ENCODE assay signal across 11 cellular contexts in the genomic region with DNA sequence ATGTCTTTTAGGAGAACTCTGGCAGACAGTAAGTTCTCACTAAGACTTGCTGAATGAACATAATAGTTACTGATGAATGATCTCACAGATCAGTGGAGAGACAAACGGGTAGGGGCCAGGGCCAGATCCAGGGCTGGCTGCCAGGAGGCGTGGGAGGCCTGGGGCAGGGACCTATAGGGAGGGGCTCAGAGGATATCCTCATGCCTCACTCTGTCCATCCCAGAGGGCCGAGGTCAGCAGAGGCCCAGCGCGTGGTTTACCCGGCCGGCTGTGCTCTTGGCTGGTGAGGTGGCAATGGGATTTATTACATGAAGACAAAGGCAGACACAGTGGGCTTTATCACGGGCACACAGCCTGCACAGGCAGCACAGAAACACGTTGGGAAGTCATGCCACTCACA.
A peak's percentile ranks its signal among the peaks of the same experiment; 100 is the strongest.
DNase-seq lines count a peak whose midpoint lies in the region; ATAC-seq and TF ChIP-seq lines count a peak whose summit lies in the region.
"Had no signal": no experiment of that assay in that cellular context is flagged by ENCODE, and none has a peak within 500 bp of the region (broad histone marks: within the 10 kb centered on the region; RNA-seq: fewer than 3 reads in every experiment).

No MANE protein-coding gene starts in this region.

- H3K27ac ChIP-seq in substantia nigra (ENCODE audit: low read depth, low read length, poor library complexity, severe bottlenecking) (peak overlapping the region; percentile 94), prostate gland (no peak overlapping the region)
- H3K27ac ChIP-seq: neural progenitor cell, SK-N-MC had no signal

- ATAC-seq in GM21360 (IDR thresholded peaks at IDR 0.05; ENCODE audit: unreplicated experiment), result no peak

- CTCF ChIA-PET in activated CD4-positive, alpha-beta memory T cell treated with anti-CD3 and anti-CD28 coated beads, Interleukin-2, amount 10 ng/mL, durations not matched to agents 7 days and 5 days (lab: Charles Lee), result no interaction called here

- H3K27me3 Mint-ChIP-seq in activated CD4-positive, alpha-beta memory T cell treated with anti-CD3 and anti-CD28 coated beads, Interleukin-2, amount 10 ng/mL, durations not matched to agents 7 days and 5 days, result no peaks in the 10 kb centered on the region

- DNase-seq in M059J (ENCODE audit: low read depth), result peak; percentile 46
- DNase-seq in cardiac fibroblast (ENCODE audit: low read depth in 2 of 2), result peak; percentile 31 to 72
- DNase-seq in kidney tubule cell (ENCODE audit: low spot score), result peak; percentile 68
- DNase-seq in substantia nigra (lab: John Stamatoyannopoulos, UW), result peak in 29 of 49 donors; percentile 29 to 74 (median 53)
- DNase-seq in prostate gland (ENCODE audit: low spot score), result no peak
- no peak for DNase-seq in activated CD4-positive, alpha-beta memory T cell treated with anti-CD3 and anti-CD28 coated beads, Interleukin-2, amount 10 ng/mL, durations not matched to agents 7 days and 5 days
- no peak for DNase-seq in activated CD4-positive, alpha-beta T cell treated with anti-CD3 and anti-CD28 coated beads for 4 hours
- DNase-seq: NCI-H1694 had no signal

- H3K4me3 Mint-ChIP-seq in activated CD4-positive, alpha-beta memory T cell treated with anti-CD3 and anti-CD28 coated beads, Interleukin-2, amount 10 ng/mL, durations not matched to agents 7 days and 5 days, result no peak overlapping the region
- H3K4me3 Mint-ChIP-seq: neural progenitor cell had no signal

- POLR2A ChIA-PET in activated CD4-positive, alpha-beta memory T cell treated with anti-CD3 and anti-CD28 coated beads, Interleukin-2, amount 10 ng/mL, durations not matched to agents 7 days and 5 days (lab: Charles Lee), result no interaction called here

- H3K4me1 ChIP-seq in prostate gland (replicated peaks), result peaks cover 29% of the 10 kb centered on the region

- no peaks in the 10 kb centered on the region for H3K9me3 ChIP-seq in prostate gland

- WGBS in prostate gland, result 48% methylated on average over 9 of the region's 9 CpGs

- no peak for TF ChIP-seq POLR2A in prostate gland (IDR thresholded peaks at IDR 0.05)

- intact Hi-C loops in prostate gland (cut with DNase I), result no loop called here

- no peak overlapping the region for H3K27ac Mint-ChIP-seq in activated CD4-positive, alpha-beta memory T cell treated with anti-CD3 and anti-CD28 coated beads, Interleukin-2, amount 10 ng/mL, durations not matched to agents 7 days and 5 days
- H3K27ac Mint-ChIP-seq: neural progenitor cell had no signal

- H3K36me3 Mint-ChIP-seq in activated CD4-positive, alpha-beta memory T cell treated with anti-CD3 and anti-CD28 coated beads, Interleukin-2, amount 10 ng/mL, durations not matched to agents 7 days and 5 days (ENCODE audit: low read depth), result no peaks in the 10 kb centered on the region
- H3K36me3 Mint-ChIP-seq: neural progenitor cell had no signal

- H3K36me3 ChIP-seq in prostate gland, result no peaks in the 10 kb centered on the region
- H3K36me3 ChIP-seq: neural progenitor cell had no signal

- TF ChIP-seq CTCF in cardiac fibroblast (IDR thresholded peaks at IDR 0.05; ENCODE audit: low read depth, low read length) (no peak), prostate gland (IDR thresholded peaks at IDR 0.05) (no peak)

- no peaks in the 10 kb centered on the region for H3K27me3 ChIP-seq in prostate gland (replicated peaks; ENCODE audit: insufficient read depth)
- H3K27me3 ChIP-seq: neural progenitor cell had no signal

- no peaks in the 10 kb centered on the region for H3K9me3 Mint-ChIP-seq in activated CD4-positive, alpha-beta memory T cell treated with anti-CD3 and anti-CD28 coated beads, Interleukin-2, amount 10 ng/mL, durations not matched to agents 7 days and 5 days
- H3K9me3 Mint-ChIP-seq: neural progenitor cell had no signal

- H3K4me3 ChIP-seq in cardiac fibroblast (replicated peaks in 1 of 2; ENCODE audit: low read depth in 2 of 2, low read length in 2 of 2) (no peak overlapping the region), prostate gland (no peak overlapping the region)
- H3K4me3 ChIP-seq: neural progenitor cell, SK-N-MC had no signal

- peaks cover 8% of the 10 kb centered on the region for H3K4me1 Mint-ChIP-seq in activated CD4-positive, alpha-beta memory T cell treated with anti-CD3 and anti-CD28 coated beads, Interleukin-2, amount 10 ng/mL, durations not matched to agents 7 days and 5 days

Comparison
In these comparisons a context has a peak if more than half of its experiments do, and no peak if none do; other contexts are left out.
1. DNase-seq: peak in M059J (single experiment), cardiac fibroblast (2 of 2), kidney tubule cell (single experiment) and substantia nigra (29 of 49); none in prostate gland (single experiment), activated CD4-positive, alpha-beta memory T cell treated with anti-CD3 and anti-CD28 coated beads, Interleukin-2, amount 10 ng/mL, durations not matched to agents 7 days and 5 days (single experiment) and activated CD4-positive, alpha-beta T cell treated with anti-CD3 and anti-CD28 coated beads for 4 hours (0 of 2).